ENCODE assay signal across 10 cellular contexts in genomic region chr12:107400686-107401447, GRCh38.
DNase-seq lines count a peak whose midpoint lies in the region; ATAC-seq and TF ChIP-seq lines count a peak whose summit lies in the region.
"Had no signal": no experiment of that assay in that cellular context is flagged by ENCODE, and none has a peak within 500 bp of the region (broad histone marks: within the 10 kb centered on the region; RNA-seq: fewer than 3 reads in every experiment).

No MANE protein-coding gene starts in this region.

- peak; percentile 72 for DNase-seq in AG10803 (ENCODE audit: low read depth)
- DNase-seq in GM03348 (ENCODE audit: low spot score), result peak; percentile 68
- peak; percentile 74 to 81 for DNase-seq in NOMO-1 (lab: John Stamatoyannopoulos, UW; ENCODE audit: unreplicated experiment in 2 of 2)
- peak; percentile 12 for DNase-seq in fibroblast of villous mesenchyme (ENCODE audit: low read depth)
- DNase-seq in hepatocyte (ENCODE audit: low spot score), result no peak
- DNase-seq in ovary, result no peak
- DNase-seq: SHP77 had no signal

- no peaks in the 10 kb centered on the region for H3K36me3 ChIP-seq in hepatocyte (replicated peaks; ENCODE audit: insufficient read depth, low read depth)
- H3K36me3 ChIP-seq in ovary, result no peaks in the 10 kb centered on the region
- H3K36me3 ChIP-seq: cardiac muscle cell had no signal

- no peaks in the 10 kb centered on the region for H3K9me2 ChIP-seq in hepatocyte (replicated peaks; ENCODE audit: insufficient read depth)

- ATAC-seq in GM18505 (IDR thresholded peaks at IDR 0.05; ENCODE audit: unreplicated experiment), result no peak
- no peak for ATAC-seq in HG03095 (IDR thresholded peaks at IDR 0.05; ENCODE audit: unreplicated experiment)

- no peaks in the 10 kb centered on the region for H3K27me3 ChIP-seq in hepatocyte
- no peaks in the 10 kb centered on the region for H3K27me3 ChIP-seq in ovary
- H3K27me3 ChIP-seq: cardiac muscle cell had no signal

- TF ChIP-seq CTCF in AG10803 (conservative IDR thresholded peaks at IDR 0.05; ENCODE audit: low read length), result no peak
- TF ChIP-seq CTCF in fibroblast of villous mesenchyme (IDR thresholded peaks at IDR 0.05; ENCODE audit: insufficient read depth, low read depth, low read length), result no peak
- TF ChIP-seq CTCF in hepatocyte (IDR thresholded peaks at IDR 0.05; ENCODE audit: poor library complexity), result no peak
- TF ChIP-seq CTCF in ovary (IDR thresholded peaks at IDR 0.05), result no peak

- WGBS in hepatocyte (ENCODE audit: low lambda C conversion rate, missing lambda C conversion rate), result 70% methylated on average over 14 of the region's 14 CpGs
- WGBS in ovary, 3 donors, result 78 to 84% (median 79%) methylated on average over 14 of the region's 14 CpGs

- H3K9me3 ChIP-seq in hepatocyte (ENCODE audit: low read depth) (no peaks in the 10 kb centered on the region), ovary (no peaks in the 10 kb centered on the region)

- no peaks in the 10 kb centered on the region for H3K79me2 ChIP-seq in hepatocyte

- no peak for TF ChIP-seq POLR2A in GM18505 (IDR thresholded peaks at IDR 0.05; ENCODE audit: borderline replicate concordance, extremely low read depth, insufficient read depth, insufficient read length)
- TF ChIP-seq POLR2A in ovary (IDR thresholded peaks at IDR 0.05), result no peak

- TF ChIP-seq EP300 in ovary (IDR thresholded peaks at IDR 0.05), result no peak

- H3K4me1 ChIP-seq in hepatocyte (ENCODE audit: insufficient read depth) (no peaks in the 10 kb centered on the region), ovary (ENCODE audit: insufficient read depth) (no peaks in the 10 kb centered on the region)

- intact Hi-C loops in ovary (cut with DNase I), result no loop called here

- no peak overlapping the region for H3K4me3 ChIP-seq in AG10803 (ENCODE audit: low read length)
- H3K4me3 ChIP-seq in fibroblast of villous mesenchyme (ENCODE audit: low read depth, low read length), result no peak overlapping the region
- H3K4me3 ChIP-seq in hepatocyte, result no peak overlapping the region
- no peak overlapping the region for H3K4me3 ChIP-seq in ovary
- H3K4me3 ChIP-seq: cardiac muscle cell had no signal

- H3K4me2 ChIP-seq in hepatocyte, result no peak overlapping the region

- H2AFZ ChIP-seq in hepatocyte, result no peak overlapping the region

- no peak overlapping the region for H3K27ac ChIP-seq in hepatocyte
- no peak overlapping the region for H3K27ac ChIP-seq in ovary
- H3K27ac ChIP-seq: cardiac muscle cell had no signal

- H4K20me1 ChIP-seq in hepatocyte (ENCODE audit: insufficient read depth, poor library complexity, severe bottlenecking), result no peaks in the 10 kb centered on the region

Comparison
In these comparisons a context has a peak if more than half of its experiments do, and no peak if none do; other contexts are left out.
1. DNase-seq: peak in AG10803 (single experiment), GM03348 (single experiment), NOMO-1 (2 of 2) and fibroblast of villous mesenchyme (single experiment); none in hepatocyte (single experiment) and ovary (0 of 5).